Comparison of ENCODE assay signal across 2 cellular contexts in the genomic region with DNA sequence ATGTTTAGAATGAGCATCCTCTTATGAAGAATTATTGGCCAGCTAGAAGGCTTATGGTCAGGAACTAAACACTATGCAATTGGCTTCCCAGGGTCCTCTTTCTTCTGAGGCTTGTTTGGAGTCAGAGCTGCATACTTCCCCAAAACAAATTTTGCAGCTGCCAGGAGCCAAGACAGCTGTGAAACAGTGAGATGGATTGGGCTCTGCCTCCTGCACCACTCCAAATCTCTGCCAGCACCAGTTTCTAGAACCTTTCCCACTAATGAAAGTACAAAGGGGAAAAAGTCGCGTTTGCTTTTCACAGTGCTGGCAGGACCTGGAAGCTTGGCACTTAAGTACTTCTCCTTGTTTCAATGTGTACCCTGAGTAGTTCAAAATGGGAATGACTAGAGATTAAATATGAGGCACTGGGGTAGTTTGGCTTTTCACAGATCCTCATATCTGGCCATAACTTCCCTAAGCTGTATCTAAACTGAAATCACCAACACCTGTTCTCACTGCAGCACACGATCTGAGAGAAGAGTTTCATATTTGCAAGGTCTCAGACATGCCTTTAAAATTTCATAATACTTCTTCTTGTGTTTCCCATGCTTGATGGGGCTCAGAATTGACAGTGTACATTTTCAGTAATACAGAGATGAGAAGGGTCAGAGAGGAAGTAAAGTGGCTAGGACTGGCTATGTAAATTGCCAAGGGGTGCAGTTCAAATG.
TF ChIP-seq lines count a peak whose summit lies in the region.

No MANE protein-coding gene starts in this region.

TF ChIP-seq in liver, 16 proteins besides CTCF, POLR2A, EP300 and RAD21 (continued from another document):
- peak in 1 of 2 donors; percentile 28 for TF ChIP-seq RXRA (IDR thresholded peaks at IDR 0.05)
- peak in 1 of 2 donors; percentile 25 for TF ChIP-seq HNF4A (conservative IDR thresholded peaks at IDR 0.05)

TF ChIP-seq in HepG2, 621 proteins besides CTCF, POLR2A, EP300 and RAD21 (continued from another document):
- no peak for TF ChIP-seq ZBTB20 (CRISPR knock-in tag; IDR thresholded peaks at IDR 0.05; ENCODE audit: borderline replicate concordance, low read depth)
